Comparison of ENCODE assay signal across 8 cellular contexts in genomic region chr20:9392892-9393857, GRCh38.
A peak's percentile ranks its signal among the peaks of the same experiment; 100 is the strongest.
DNase-seq lines count a peak whose midpoint lies in the region; ATAC-seq, FAIRE-seq and TF ChIP-seq lines count a peak whose summit lies in the region.

No MANE protein-coding gene starts in this region.

- no peak overlapping the region for H2BK12ac ChIP-seq in H1 (ENCODE audit: low read depth, low read length)

- BruUV-seq in IMR-90 (replicated peaks; lab: Mats Ljungman, UMichigan) (no TSS peak), PC-3 (replicated peaks; lab: Mats Ljungman, UMichigan) (no TSS peak)

- H2BK120ac ChIP-seq in IMR-90 (ENCODE audit: low read depth, low read length) = peak overlapping the region; percentile 61
- no peak overlapping the region for H2BK120ac ChIP-seq in H1 (replicated peaks; ENCODE audit: low read depth, low read length)

- in situ Hi-C loops in IMR-90 (cut with MboI; ENCODE audit: low sequenced_read_pairs) = loop anchor here (5.0 kb wide), 1 partner anchor 601 kb away; no protein-coding TSS in a partner anchor

- no peak overlapping the region for H2BK15ac ChIP-seq in IMR-90 (ENCODE audit: low read depth, low read length)
- H2BK15ac ChIP-seq in H1 (ENCODE audit: low read length) = no peak overlapping the region

- no peak overlapping the region for H3K4me3 ChIP-seq in A549
- H3K4me3 ChIP-seq in IMR-90 (ENCODE audit: insufficient read depth, low read depth, low read length) = no peak overlapping the region
- no peak overlapping the region for H3K4me3 ChIP-seq in PC-3 (ENCODE audit: low read length)
- no peak overlapping the region for H3K4me3 ChIP-seq in H1 (ENCODE audit: extremely low read depth in 1 of 4, insufficient read depth in 2 of 4, low read depth in 3 of 4, low read length in 4 of 4)

- dilution Hi-C loops in IMR-90 (cut with HindIII; ENCODE audit: low sequenced_read_pairs, unreplicated experiment) = no loop called here

- no peaks in the 10 kb centered on the region for H3K27me3 ChIP-seq in IMR-90 (ENCODE audit: control insufficient read depth, insufficient read depth, low read length)
- H3K27me3 ChIP-seq in PC-3 (ENCODE audit: low read length) = no peaks in the 10 kb centered on the region
- no peaks in the 10 kb centered on the region for H3K27me3 ChIP-seq in H1 (replicated peaks in 1 of 4; ENCODE audit: control insufficient read depth in 3 of 4, extremely low read depth in 1 of 4, insufficient read depth in 3 of 4, low read length in 3 of 4)

- H3K9me1 ChIP-seq in IMR-90 (ENCODE audit: insufficient read depth, low read length) = 0 out of 2 replicates have a peak, but pooled peaks cover 3% of the 10 kb centered on the region

- H3K4me1 ChIP-seq in A549 (0 out of 3 replicates have a peak, but pooled peaks cover 4% of the 10 kb centered on the region), IMR-90 (ENCODE audit: control insufficient read depth, insufficient read depth, low read length) (peaks cover 14% of the 10 kb centered on the region), PC-3 (ENCODE audit: insufficient read depth, low read length) (no peaks in the 10 kb centered on the region), H1 (replicated peaks in 1 of 4; ENCODE audit: control insufficient read depth in 3 of 4, insufficient read depth in 4 of 4, low read length in 3 of 4) (no peaks in the 10 kb centered on the region; a peak in 1 of 7 replicates)

- no peak overlapping the region for H3K18ac ChIP-seq in IMR-90 (ENCODE audit: low read depth, low read length)
- no peak overlapping the region; the same call in 1 of the 2 replicates for H3K18ac ChIP-seq in H1 (ENCODE audit: extremely low read depth, low read length)

- H2BK5ac ChIP-seq in IMR-90 (ENCODE audit: low read depth, low read length, poor library complexity, severe bottlenecking) = no peak overlapping the region
- no peak overlapping the region for H2BK5ac ChIP-seq in H1 (ENCODE audit: low read depth, low read length)

- intact Hi-C loops in IMR-90 (cut with micrococcal nuclease) (loop anchor here (1.0 to 2.0 kb wide), 4 partner anchors 540 to 642 kb away; no protein-coding TSS in a partner anchor), PC-3 (cut with micrococcal nuclease) (loop anchor here (1.0 kb wide), 2 partner anchors 603 to 634 kb away; no protein-coding TSS in a partner anchor)

- peak overlapping the region; percentile 49 for H3K4ac ChIP-seq in IMR-90 (ENCODE audit: low read depth, low read length)
- no peak overlapping the region for H3K4ac ChIP-seq in H1 (replicated peaks; ENCODE audit: insufficient read length, low read depth, low read length)

- H3K36me3 ChIP-seq in IMR-90 (ENCODE audit: control insufficient read depth, insufficient read depth, low read length) (peaks cover 12% of the 10 kb centered on the region), PC-3 (ENCODE audit: low read depth, low read length) (0 out of 2 replicates have a peak, but pooled peaks cover 3% of the 10 kb centered on the region), H1 (ENCODE audit: control insufficient read depth in 2 of 4, insufficient read depth in 4 of 4, low read length in 3 of 4) (no peaks in the 10 kb centered on the region; a peak in 1 of 8 replicates)

- TF ChIP-seq EP300 in A549 (IDR thresholded peaks at IDR 0.05) (no peak), H1 (IDR thresholded peaks at IDR 0.05; ENCODE audit: borderline replicate concordance in 1 of 2, low read depth in 2 of 2, low read length in 2 of 2) (no peak)

- TF ChIP-seq POLR2A in A549 (IDR thresholded peaks at IDR 0.05; ENCODE audit: low read length) (no peak), IMR-90 (IDR thresholded peaks at IDR 0.05; ENCODE audit: low read depth, low read length) (no peak), H1 (IDR thresholded peaks at IDR 0.05; ENCODE audit: control extremely low read depth in 1 of 2, low read depth in 2 of 2, low read length in 2 of 2) (no peak)

- no peak overlapping the region for H3K23ac ChIP-seq in IMR-90 (ENCODE audit: low read depth, low read length)
- no peak overlapping the region for H3K23ac ChIP-seq in H1 (ENCODE audit: insufficient read length)

- H4K5ac ChIP-seq in IMR-90 (ENCODE audit: low read depth, low read length) (no peak overlapping the region), H1 (ENCODE audit: insufficient read length, low read depth, low read length) (no peak overlapping the region)

- TF ChIP-seq RAD21 in A549 (conservative IDR thresholded peaks at IDR 0.05 in 1 of 2, IDR thresholded peaks at IDR 0.05 in 1 of 2) (peak; percentile 85 to 91), IMR-90 (IDR thresholded peaks at IDR 0.05; ENCODE audit: low read length) (peak; percentile 92), H1 (IDR thresholded peaks at IDR 0.05 in 1 of 2, conservative IDR thresholded peaks at IDR 0.05 in 1 of 2; ENCODE audit: low read depth in 2 of 2, low read length in 2 of 2) (peak; percentile 94 to 95)

- WGBS in A549 (ENCODE audit: missing lambda C conversion rate) = 49% methylated on average over 4 of the region's 4 CpGs
- no CpG with 5 or more reads among the region's 4 CpGs for WGBS in IMR-90 (ENCODE audit: extremely low coverage in 2 of 2, insufficient read length in 1 of 2), 2 experiments
- WGBS in H1 (ENCODE audit: extremely low coverage in 1 of 2, insufficient coverage in 1 of 2, insufficient read length in 1 of 2, insufficient replicate concordance in 2 of 2, low coverage in 1 of 2, low lambda C conversion rate in 2 of 2, missing lambda C conversion rate in 1 of 2), 2 experiments = 43% methylated on average over 4 of the region's 4 CpGs; no CpG with 5 or more reads in 1 of the 2 experiments

- peak overlapping the region in 1 of 2 experiments; percentile 19; a peak in 1 of 4 replicates for H4K8ac ChIP-seq in IMR-90 (ENCODE audit: low read depth in 2 of 2, low read length in 2 of 2)
- no peak overlapping the region for H4K8ac ChIP-seq in H1 (ENCODE audit: extremely low read depth, insufficient read depth, low read length)

- peak; percentile 96 to 98 for ATAC-seq in A549
- ATAC-seq in IMR-90 (ENCODE audit: low read depth) = peak; percentile 93
- peak; percentile 99 for ATAC-seq in PC-3
- no peak for ATAC-seq in GM21423 (IDR thresholded peaks at IDR 0.05; ENCODE audit: unreplicated experiment)

- no peaks in the 10 kb centered on the region for H3K23me2 ChIP-seq in H1 (ENCODE audit: low read depth, low read length)

- H3K79me1 ChIP-seq in IMR-90 (ENCODE audit: low read depth in 1 of 2, low read length in 2 of 2) = peaks cover 0 to 9% of the 10 kb centered on the region in 2 experiments; a peak in 2 of 4 replicates
- no peaks in the 10 kb centered on the region for H3K79me1 ChIP-seq in H1 (ENCODE audit: low read depth, low read length)

- no peak overlapping the region for H3K4me2 ChIP-seq in A549
- H3K4me2 ChIP-seq in IMR-90 (ENCODE audit: low read depth, low read length) = no peak overlapping the region
- H3K4me2 ChIP-seq in PC-3 (ENCODE audit: low read length) = no peak overlapping the region
- no peak overlapping the region for H3K4me2 ChIP-seq in H1 (ENCODE audit: insufficient read depth in 1 of 2, low read depth in 2 of 2, low read length in 2 of 2)

- 0 out of 6 replicates have a peak overlapping the region, but pooled peaks of 1 of the 2 experiments have one; percentile 26 for H3K27ac ChIP-seq in A549
- H3K27ac ChIP-seq in IMR-90 (ENCODE audit: insufficient read depth, low read length) = no peak overlapping the region
- no peak overlapping the region for H3K27ac ChIP-seq in PC-3 (ENCODE audit: low read length)
- H3K27ac ChIP-seq in H1 (ENCODE audit: low read depth, low read length) = no peak overlapping the region

- peak overlapping the region; percentile 48; the same call in 1 of the 2 replicates for H4K91ac ChIP-seq in IMR-90 (ENCODE audit: insufficient read depth, low read depth, low read length)
- H4K91ac ChIP-seq in H1 (replicated peaks; ENCODE audit: insufficient read length, low read length) = no peak overlapping the region

- H3K9ac ChIP-seq in IMR-90 (ENCODE audit: low read depth, low read length) (no peak overlapping the region), PC-3 (ENCODE audit: low read length) (no peak overlapping the region), H1 (replicated peaks in 1 of 4; ENCODE audit: extremely low read depth in 1 of 4, low read depth in 3 of 4, low read length in 3 of 4) (no peak overlapping the region)

- DNase-seq in A549 (ENCODE audit: low read depth in 1 of 2, low spot score in 1 of 2) = peak; percentile 62 to 73
- peak; percentile 73 for DNase-seq in IMR-90
- peak; percentile 82 for DNase-seq in PC-3
- DNase-seq in H1 (ENCODE audit: low read depth in 1 of 2, low spot score in 2 of 2) = peak; percentile 58 to 65
- peak; percentile 29 to 61 for DNase-seq in lung microvascular endothelial cell (ENCODE audit: low read depth in 2 of 2)
- no peak for DNase-seq in NK-92 (lab: John Stamatoyannopoulos, UW; ENCODE audit: unreplicated experiment)

- H2BK20ac ChIP-seq in IMR-90 (ENCODE audit: low read depth, low read length) = peak overlapping the region; percentile 26; the same call in 1 of the 2 replicates
- H2BK20ac ChIP-seq in H1 (ENCODE audit: low read length) = no peak overlapping the region; the same call in 1 of the 2 replicates

- no peaks in the 10 kb centered on the region for H3K9me2 ChIP-seq in PC-3 (replicated peaks; ENCODE audit: low read length)

- peak overlapping the region; percentile 48 for H2AK9ac ChIP-seq in IMR-90 (replicated peaks; ENCODE audit: low read depth, low read length, poor library complexity)

- H3K9me3 ChIP-seq in A549 = no peaks in the 10 kb centered on the region
- H3K9me3 ChIP-seq in IMR-90 (ENCODE audit: control insufficient read depth, insufficient read depth, low read length) = no peaks in the 10 kb centered on the region
- no peaks in the 10 kb centered on the region for H3K9me3 ChIP-seq in PC-3 (ENCODE audit: low read length)
- no peaks in the 10 kb centered on the region for H3K9me3 ChIP-seq in H1 (ENCODE audit: insufficient read depth in 2 of 2, low read depth in 1 of 2, low read length in 1 of 2)

- H3K79me2 ChIP-seq in PC-3 (ENCODE audit: low read length) = no peaks in the 10 kb centered on the region
- H3K79me2 ChIP-seq in H1 (ENCODE audit: control insufficient read depth in 1 of 2, insufficient read depth in 2 of 2, low read length in 2 of 2) = no peaks in the 10 kb centered on the region

- POLR2A ChIA-PET in A549 (lab: Yijun Ruan, JAX) = no interaction called here
- POLR2A ChIA-PET in IMR-90 (lab: Charles Lee; ENCODE audit: unreplicated experiment) = no interaction called here
- POLR2A ChIA-PET in PC-3 (lab: Charles Lee; ENCODE audit: unreplicated experiment) = interaction anchor here (0.6 kb wide), 1 partner anchor 321 kb away, joined by 9 read pairs; no protein-coding TSS in a partner anchor
- POLR2A ChIA-PET in H1 (lab: Charles Lee; ENCODE audit: partially characterized antibody) = no interaction called here

- H3K14ac ChIP-seq in IMR-90 (replicated peaks; ENCODE audit: low read depth, low read length) (no peak overlapping the region), H1 (ENCODE audit: insufficient read length) (no peak overlapping the region)

- no peaks in the 10 kb centered on the region for H4K20me1 ChIP-seq in IMR-90 (ENCODE audit: insufficient read depth, low read length)
- H4K20me1 ChIP-seq in PC-3 (ENCODE audit: low read length) = no peaks in the 10 kb centered on the region
- peaks cover 0 to under 1% of the 10 kb centered on the region in 2 experiments for H4K20me1 ChIP-seq in H1 (replicated peaks in 1 of 2; ENCODE audit: control insufficient read depth in 1 of 2, insufficient read depth in 2 of 2, low read length in 2 of 2)

- H3F3A ChIP-seq in PC-3 (ENCODE audit: low read length, unreplicated experiment) = no peaks in the 10 kb centered on the region

- CTCF ChIA-PET in A549 (lab: Yijun Ruan, JAX) = interaction anchor here (0.6 to 3.4 kb wide), 48 partner anchors 8 to 675 kb away, joined by 3 to 37 read pairs (median 4); no protein-coding TSS in a partner anchor
- CTCF ChIA-PET in IMR-90 (lab: Yijun Ruan, JAX) = interaction anchor here (0.6 to 1.6 kb wide), 16 partner anchors 10 to 643 kb away, joined by 3 to 9 read pairs (median 4); no protein-coding TSS in a partner anchor
- CTCF ChIA-PET in PC-3 (lab: Charles Lee) = interaction anchor here (0.5 to 1.2 kb wide), 11 partner anchors 12 to 637 kb away, joined by 3 to 22 read pairs (median 3); no protein-coding TSS in a partner anchor
- CTCF ChIA-PET in H1 (lab: Charles Lee; ENCODE audit: partially characterized antibody) = interaction anchor here (0.6 to 2.1 kb wide), 64 partner anchors 11 to 671 kb away, joined by 3 to 13 read pairs (median 3); no protein-coding TSS in a partner anchor

- peak overlapping the region; percentile 2 for H2AFZ ChIP-seq in IMR-90 (replicated peaks; ENCODE audit: low read length, poor library complexity)
- H2AFZ ChIP-seq in PC-3 (ENCODE audit: low read length) = no peak overlapping the region
- H2AFZ ChIP-seq in H1 (ENCODE audit: low read length) = no peak overlapping the region

- TF ChIP-seq CTCF in A549 (IDR thresholded peaks at IDR 0.05) = peak; percentile 86
- TF ChIP-seq CTCF in GM12873 (IDR thresholded peaks at IDR 0.05; ENCODE audit: insufficient read depth, low read depth, low read length, missing control alignments) = peak; percentile 75
- peak; percentile 92 for TF ChIP-seq CTCF in IMR-90 (conservative IDR thresholded peaks at IDR 0.05; ENCODE audit: low read depth, low read length)
- TF ChIP-seq CTCF in PC-3 (conservative IDR thresholded peaks at IDR 0.05; ENCODE audit: low read depth, low read length) = peak; percentile 93
- TF ChIP-seq CTCF in H1 (IDR thresholded peaks at IDR 0.05; ENCODE audit: control extremely low read depth in 1 of 3, insufficient read depth in 1 of 3, low read depth in 1 of 3, low read length in 3 of 3) = peak; percentile 81 to 90 (median 89)

- H2AK5ac ChIP-seq in IMR-90 (ENCODE audit: low read depth, low read length) (no peak overlapping the region), H1 (ENCODE audit: low read depth, low read length) (no peak overlapping the region)

- H3K56ac ChIP-seq in IMR-90 (ENCODE audit: extremely low read depth, insufficient read depth, low read length) (no peak overlapping the region), H1 (replicated peaks; ENCODE audit: insufficient read length, low read depth, low read length) (no peak overlapping the region)

- FAIRE-seq in A549 (lab: Jason Lieb, UNC) = peak; percentile 18
- FAIRE-seq in H1 (lab: Jason Lieb, UNC) = peak; percentile 84

Comparison
In these comparisons a context has a peak if more than half of its experiments do, and no peak if none do; other contexts are left out.
1. Of the 18 proteins assayed by ChIP-seq in both H1 and A549: peak only in H1: none; only in A549: none; in both: CEBPB, CTCF and RAD21; in neither: 15.